ENCODE assay signal across 19 cellular contexts in genomic region chr16:74503412-74503811, GRCh38.
"Had no signal": no experiment of that assay in that cellular context is flagged by ENCODE, and none has a peak within 500 bp of the region (broad histone marks: within the 10 kb centered on the region; RNA-seq: fewer than 3 reads in every experiment).

No MANE protein-coding gene starts in this region.

- H3K4me1 ChIP-seq: sigmoid colon had no signal

- H3K4me1 Mint-ChIP-seq: memory B cell had no signal

- H3K27ac Mint-ChIP-seq: activated naive CD8-positive, alpha-beta T cell treated with anti-CD3 and anti-CD28 coated beads, Interleukin-2, amount 50 U/mL, for 24 hours; activated T-helper 1 cell treated with anti-CD3 and anti-CD28 coated beads, Interleukin-12 subunit alpha, Interleukin-12 subunit beta, Interleukin-2, Interleukin-4 antibody, amounts not matched to agents 30 ng/mL and 10 ng/mL and 1 ng/mL, durations not matched to agents 14 hours and 24 hours and 36 hours; stimulated activated naive B cell treated with anti-CD40 and anti-IgM and Interleukin-4, amounts not matched to agents 10 μg/mL and 1 μg/mL and 100 μg/mL, for 72 hours had no signal

- DNase-seq: activated CD4-positive, alpha-beta T cell treated with anti-CD3 and anti-CD28 coated beads for 48 hours; activated CD4-positive, CD25-positive, alpha-beta regulatory T cell; activated CD8-positive, alpha-beta memory T cell treated with anti-CD3 and anti-CD28 coated beads, Interleukin-2, amount 50 U/mL, for 4 hours; activated naive CD8-positive, alpha-beta T cell treated with anti-CD3 and anti-CD28 coated beads, Interleukin-2, amount 50 U/mL, for 24 hours; aorta; brain microvascular endothelial cell; central memory CD4-positive, alpha-beta T cell; foreskin melanocyte; hypothalamus; naive thymus-derived CD8-positive, alpha-beta T cell; sigmoid colon; stimulated activated naive B cell treated with anti-CD40 and anti-IgM and Interleukin-4, amounts not matched to agents 10 μg/mL and 1 μg/mL and 100 μg/mL, for 72 hours; T-cell; T1000 had no signal

- H3K9me3 Mint-ChIP-seq: activated naive CD8-positive, alpha-beta T cell treated with anti-CD3 and anti-CD28 coated beads, Interleukin-2, amount 50 U/mL, for 24 hours; activated T-helper 1 cell treated with anti-CD3 and anti-CD28 coated beads, Interleukin-12 subunit alpha, Interleukin-12 subunit beta, Interleukin-2, Interleukin-4 antibody, amounts not matched to agents 30 ng/mL and 10 ng/mL and 1 ng/mL, durations not matched to agents 14 hours and 24 hours and 36 hours; memory B cell; naive thymus-derived CD8-positive, alpha-beta T cell; stimulated activated naive B cell treated with anti-CD40 and anti-IgM and Interleukin-4, amounts not matched to agents 10 μg/mL and 1 μg/mL and 100 μg/mL, for 72 hours; T-cell had no signal

- H3K4me3 Mint-ChIP-seq: activated naive CD8-positive, alpha-beta T cell treated with anti-CD3 and anti-CD28 coated beads, Interleukin-2, amount 50 U/mL, for 24 hours; activated T-helper 1 cell treated with anti-CD3 and anti-CD28 coated beads, Interleukin-12 subunit alpha, Interleukin-12 subunit beta, Interleukin-2, Interleukin-4 antibody, amounts not matched to agents 30 ng/mL and 10 ng/mL and 1 ng/mL, durations not matched to agents 14 hours and 24 hours and 36 hours; memory B cell; naive thymus-derived CD8-positive, alpha-beta T cell; stimulated activated naive B cell treated with anti-CD40 and anti-IgM and Interleukin-4, amounts not matched to agents 10 μg/mL and 1 μg/mL and 100 μg/mL, for 72 hours; T-cell had no signal

- H2AFZ ChIP-seq: parathyroid adenoma had no signal

- H3K27ac ChIP-seq: brain microvascular endothelial cell, neutrophil, parathyroid adenoma, sigmoid colon had no signal

- H3K4me3 ChIP-seq: sigmoid colon had no signal

- ATAC-seq: activated naive CD8-positive, alpha-beta T cell treated with anti-CD3 and anti-CD28 coated beads, Interleukin-2, amount 50 U/mL, for 24 hours; naive thymus-derived CD8-positive, alpha-beta T cell; SK-N-SH treated with all-trans-retinoic acid at 6 μM for 48 hours; stimulated activated naive B cell treated with anti-CD40 and anti-IgM and Interleukin-4, amounts not matched to agents 10 μg/mL and 1 μg/mL and 100 μg/mL, for 72 hours; T-cell had no signal

- H3K27me3 Mint-ChIP-seq: activated naive CD8-positive, alpha-beta T cell treated with anti-CD3 and anti-CD28 coated beads, Interleukin-2, amount 50 U/mL, for 24 hours; memory B cell; naive thymus-derived CD8-positive, alpha-beta T cell; stimulated activated naive B cell treated with anti-CD40 and anti-IgM and Interleukin-4, amounts not matched to agents 10 μg/mL and 1 μg/mL and 100 μg/mL, for 72 hours; T-cell had no signal

- H3K27me3 ChIP-seq: brain microvascular endothelial cell, neutrophil, sigmoid colon had no signal

- H3K9ac ChIP-seq: parathyroid adenoma had no signal

- H3K9me3 ChIP-seq: neutrophil, sigmoid colon had no signal
